In genomic region chr21:32524010-32524719, GRCh38 we compare ENCODE assay signal across 10 cellular contexts.
DNase-seq lines count a peak whose midpoint lies in the region; ATAC-seq and TF ChIP-seq lines count a peak whose summit lies in the region.
"Had no signal": no experiment of that assay in that cellular context is flagged by ENCODE, and none has a peak within 500 bp of the region (broad histone marks: within the 10 kb centered on the region; RNA-seq: fewer than 3 reads in every experiment).

No MANE protein-coding gene starts in this region.

- peaks cover 8% of the 10 kb centered on the region; the same call in 1 of the 2 replicates for H3F3A ChIP-seq in GM23338 (replicated peaks; ENCODE audit: low read depth)

- H3K4me3 ChIP-seq in GM23338 (no peak overlapping the region), ascending aorta (no peak overlapping the region), left ventricle myocardium inferior (no peak overlapping the region), gastrocnemius medialis (no peak overlapping the region)

- H3K27me3 ChIP-seq in GM23338 (ENCODE audit: insufficient read depth): no peaks in the 10 kb centered on the region
- H3K27me3 ChIP-seq in ascending aorta: no peaks in the 10 kb centered on the region
- no peaks in the 10 kb centered on the region for H3K27me3 ChIP-seq in left ventricle myocardium inferior (ENCODE audit: low read depth)
- no peaks in the 10 kb centered on the region for H3K27me3 ChIP-seq in gastrocnemius medialis

- H4K20me1 ChIP-seq in GM23338 (replicated peaks; ENCODE audit: insufficient read depth): no peaks in the 10 kb centered on the region

- H3K36me3 ChIP-seq in GM23338 (ENCODE audit: insufficient read depth) (no peaks in the 10 kb centered on the region), ascending aorta (no peaks in the 10 kb centered on the region), left ventricle myocardium inferior (no peaks in the 10 kb centered on the region), gastrocnemius medialis (no peaks in the 10 kb centered on the region)

- peaks cover 2% of the 10 kb centered on the region for H3K27me3 Mint-ChIP-seq in GM23338 (ENCODE audit: insufficient read depth, low read depth, poor library complexity)

- peaks cover 37% of the 10 kb centered on the region for H3K4me1 Mint-ChIP-seq in GM23338

- in situ Hi-C loops in gastrocnemius medialis (cut with MboI; ENCODE audit: low sequenced_read_pairs in 4 of 4): no loop called here

- ATAC-seq in GM23338: peak; percentile 17; the same call in 2 of the 3 replicates
- ATAC-seq in gastrocnemius medialis: peak; percentile 40 to 52
- no peak for ATAC-seq in HG03439 (IDR thresholded peaks at IDR 0.05; ENCODE audit: unreplicated experiment)

- peaks cover under 1% of the 10 kb centered on the region; the same call in 2 of the 3 replicates for H3K36me3 Mint-ChIP-seq in GM23338 (ENCODE audit: low read depth)
- H3K36me3 Mint-ChIP-seq: mesothelial cell of epicardium had no signal

- peak overlapping the region; percentile 81 for H3K27ac Mint-ChIP-seq in GM23338
- H3K27ac Mint-ChIP-seq: mesothelial cell of epicardium had no signal

- DNase-seq in GM23338 (ENCODE audit: low spot score) (no peak), ascending aorta (ENCODE audit: low spot score in 2 of 2) (peak in 1 of 2 donors; percentile 75), left ventricle myocardium inferior (peak; percentile 41), gastrocnemius medialis (no peak), ureter (ENCODE audit: low spot score) (no peak), islet precursor cell (no peak)
- no peak for DNase-seq in activated CD8-positive, alpha-beta memory T cell treated with anti-CD3 and anti-CD28 coated beads for 24 hours
- DNase-seq: NCI-H82 had no signal

- peaks cover 4% of the 10 kb centered on the region for H3K9me3 Mint-ChIP-seq in GM23338

- intact Hi-C loops in ascending aorta (cut with DNase I) (loop anchor here (5.0 kb wide), 2 partner anchors 43 to 112 kb away; partner anchors contain the start of gene EVA1C), left ventricle myocardium inferior (cut with micrococcal nuclease) (no loop called here), gastrocnemius medialis (cut with DNase I; ENCODE audit: low total_unique reads) (loop anchor here (5.0 kb wide), 1 partner anchor 112 kb away; the partner anchor contains the start of gene EVA1C)

- H3K27ac ChIP-seq in GM23338 (ENCODE audit: low read depth) (peak overlapping the region; percentile 85), ascending aorta (peak overlapping the region; percentile 44 to 81), left ventricle myocardium inferior (replicated peaks) (peak overlapping the region; percentile 91), gastrocnemius medialis (peak overlapping the region; percentile 47 to 81 (median 72))

- peak overlapping the region; percentile 35; the same call in 1 of the 2 replicates for H3K4me2 ChIP-seq in GM23338

- TF ChIP-seq CTCF in GM23338 (conservative IDR thresholded peaks at IDR 0.05; ENCODE audit: low read depth in 2 of 2) (no peak), ascending aorta (IDR thresholded peaks at IDR 0.05) (no peak), left ventricle myocardium inferior (IDR thresholded peaks at IDR 0.05; ENCODE audit: borderline replicate concordance) (no peak), gastrocnemius medialis (IDR thresholded peaks at IDR 0.05 in 4 of 5, conservative IDR thresholded peaks at IDR 0.05 in 1 of 5) (no peak)

- H3K4me1 ChIP-seq in GM23338 (ENCODE audit: insufficient read depth): peaks cover 24% of the 10 kb centered on the region
- H3K4me1 ChIP-seq in ascending aorta: peaks cover 0 to 29% of the 10 kb centered on the region in 2 donors
- H3K4me1 ChIP-seq in left ventricle myocardium inferior: peaks cover 63% of the 10 kb centered on the region
- H3K4me1 ChIP-seq in gastrocnemius medialis: peaks cover 0 to 16% of the 10 kb centered on the region in 2 donors

- TF ChIP-seq POLR2A in gastrocnemius medialis (IDR thresholded peaks at IDR 0.05): peak in 1 of 2 donors; percentile 14

- H2AFZ ChIP-seq in GM23338: peak overlapping the region; percentile 96

- H3K4me3 Mint-ChIP-seq in GM23338: no peak overlapping the region
- H3K4me3 Mint-ChIP-seq: mesothelial cell of epicardium had no signal

- H3K9me3 ChIP-seq in ascending aorta (no peaks in the 10 kb centered on the region), left ventricle myocardium inferior (replicated peaks) (no peaks in the 10 kb centered on the region), gastrocnemius medialis (no peaks in the 10 kb centered on the region)

- no peaks in the 10 kb centered on the region for H3K79me2 ChIP-seq in GM23338 (replicated peaks; ENCODE audit: insufficient read depth)

- no peaks in the 10 kb centered on the region for H3K9me2 ChIP-seq in GM23338 (ENCODE audit: insufficient read depth)

TF ChIP-seq in GM23338, 12 proteins besides CTCF, POLR2A, EP300 and RAD21:
- TF ChIP-seq ZNF331 (CRISPR knock-in tag; IDR thresholded peaks at IDR 0.05; ENCODE audit: low read depth) (no peak), EZH2 (IDR thresholded peaks at IDR 0.05; ENCODE audit: low read depth, unreplicated experiment) (no peak), ZNF462 (CRISPR knock-in tag; IDR thresholded peaks at IDR 0.05) (no peak), NANOG (IDR thresholded peaks at IDR 0.05; ENCODE audit: borderline replicate concordance) (no peak)
TF ChIP-seq in GM23338: peak in this region for 0.
